30 cellular contexts compared by ENCODE assay signal in genomic region chr2:115771516-115771915, GRCh38.
"Had no signal": no experiment of that assay in that cellular context is flagged by ENCODE, and none has a peak within 500 bp of the region (broad histone marks: within the 10 kb centered on the region; RNA-seq: fewer than 3 reads in every experiment).

No MANE protein-coding gene starts in this region.

- H3K4me3 ChIP-seq: colonic mucosa, esophagus squamous epithelium, gastroesophageal sphincter had no signal

- H3K27me3 ChIP-seq: brain microvascular endothelial cell, colonic mucosa, esophagus squamous epithelium, gastroesophageal sphincter had no signal

- H3K27ac ChIP-seq: brain microvascular endothelial cell, colonic mucosa, epithelial cell of prostate, esophagus squamous epithelium, gastroesophageal sphincter, WERI-Rb-1 had no signal

- H3K36me3 Mint-ChIP-seq: activated CD8-positive, alpha-beta memory T cell treated with anti-CD3 and anti-CD28 coated beads, Interleukin-2, amount 10 ng/mL, durations not matched to agents 7 days and 5 days; activated naive CD4-positive, alpha-beta T cell treated with anti-CD3 and anti-CD28 coated beads, Interleukin-2, amount 10 ng/mL, durations not matched to agents 7 days and 5 days; activated naive CD8-positive, alpha-beta T cell; T-cell had no signal

- DNase-seq: activated B cell treated with CpG ODN at 0.5 μM for 24 hours; activated CD4-positive, alpha-beta T cell treated with anti-CD3 and anti-CD28 coated beads for 48 hours; activated CD4-positive, alpha-beta T cell treated with anti-CD3 and anti-CD28 coated beads, Interleukin-2, amount 50 U/mL, for 1 hour; activated CD4-positive, alpha-beta T cell treated with anti-CD3 and anti-CD28 coated beads, Interleukin-2, amount 50 U/mL, for 48 hours; activated CD8-positive, alpha-beta memory T cell treated with anti-CD3 and anti-CD28 coated beads, Interleukin-2, amount 10 ng/mL, durations not matched to agents 7 days and 5 days; activated CD8-positive, alpha-beta memory T cell treated with anti-CD3 and anti-CD28 coated beads, Interleukin-2, amount 50 U/mL, for 4 hours; activated CD8-positive, alpha-beta T cell treated with anti-CD3 and anti-CD28 coated beads for 36 hours; activated gamma-delta T cell; activated naive CD4-positive, alpha-beta T cell; activated naive CD4-positive, alpha-beta T cell treated with anti-CD3 and anti-CD28 coated beads, Interleukin-2, amount 10 ng/mL, durations not matched to agents 7 days and 5 days; activated T-cell treated with anti-CD3 and anti-CD28 coated beads, Interleukin-2, amount 50 U/mL, for 24 hours; activated T-cell treated with anti-CD3 and anti-CD28 coated beads, Interleukin-2, amount 50 U/mL, for 72 hours; amniotic stem cell; anterior cingulate cortex; brain microvascular endothelial cell; central memory CD4-positive, alpha-beta T cell; cerebellar nuclear complex; colonic mucosa; effector CD8-positive, alpha-beta T cell; esophagus squamous epithelium; foreskin melanocyte; SW 1271; T-cell; T-helper 9 cell; WERI-Rb-1 had no signal

- H3K36me3 ChIP-seq: brain microvascular endothelial cell, colonic mucosa, esophagus squamous epithelium, gastroesophageal sphincter had no signal

- ATAC-seq: activated CD4-positive, CD25-positive, alpha-beta regulatory T cell treated with anti-CD3 and anti-CD28 coated beads, Interleukin-2, amount 50 U/mL, for 24 hours; activated CD8-positive, alpha-beta memory T cell treated with anti-CD3 and anti-CD28 coated beads, Interleukin-2, amount 10 ng/mL, durations not matched to agents 7 days and 5 days; activated CD8-positive, alpha-beta T cell treated with anti-CD3 and anti-CD28 coated beads for 36 hours; activated T-cell treated with anti-CD3 and anti-CD28 coated beads, Interleukin-2, amount 50 U/mL, for 72 hours; gastroesophageal sphincter; T-cell had no signal

- H3K27ac Mint-ChIP-seq: activated B cell treated with CpG ODN at 0.5 μM for 24 hours; activated CD8-positive, alpha-beta memory T cell treated with anti-CD3 and anti-CD28 coated beads, Interleukin-2, amount 10 ng/mL, durations not matched to agents 7 days and 5 days; activated CD8-positive, alpha-beta T cell treated with anti-CD3 and anti-CD28 coated beads for 36 hours; activated naive CD4-positive, alpha-beta T cell treated with anti-CD3 and anti-CD28 coated beads, Interleukin-2, amount 10 ng/mL, durations not matched to agents 7 days and 5 days; activated naive CD8-positive, alpha-beta T cell; activated T-cell treated with anti-CD3 and anti-CD28 coated beads, Interleukin-2, amount 50 U/mL, for 24 hours; activated T-cell treated with anti-CD3 and anti-CD28 coated beads, Interleukin-2, amount 50 U/mL, for 72 hours; T-cell; T-helper 1 cell treated with Interleukin-12 subunit alpha and Interleukin-12 subunit beta and Interleukin-4 antibody, amounts not matched to agents 30 μg/mL and 1 μg/mL, for 36 hours had no signal

- H3K4me1 ChIP-seq: colonic mucosa, esophagus squamous epithelium, gastroesophageal sphincter had no signal

- H3K9me3 Mint-ChIP-seq: activated B cell treated with CpG ODN at 0.5 μM for 24 hours had no signal

- H3K9me3 ChIP-seq: colonic mucosa, esophagus squamous epithelium, gastroesophageal sphincter had no signal
